ENCODE assay signal across 11 cellular contexts in the genomic region with DNA sequence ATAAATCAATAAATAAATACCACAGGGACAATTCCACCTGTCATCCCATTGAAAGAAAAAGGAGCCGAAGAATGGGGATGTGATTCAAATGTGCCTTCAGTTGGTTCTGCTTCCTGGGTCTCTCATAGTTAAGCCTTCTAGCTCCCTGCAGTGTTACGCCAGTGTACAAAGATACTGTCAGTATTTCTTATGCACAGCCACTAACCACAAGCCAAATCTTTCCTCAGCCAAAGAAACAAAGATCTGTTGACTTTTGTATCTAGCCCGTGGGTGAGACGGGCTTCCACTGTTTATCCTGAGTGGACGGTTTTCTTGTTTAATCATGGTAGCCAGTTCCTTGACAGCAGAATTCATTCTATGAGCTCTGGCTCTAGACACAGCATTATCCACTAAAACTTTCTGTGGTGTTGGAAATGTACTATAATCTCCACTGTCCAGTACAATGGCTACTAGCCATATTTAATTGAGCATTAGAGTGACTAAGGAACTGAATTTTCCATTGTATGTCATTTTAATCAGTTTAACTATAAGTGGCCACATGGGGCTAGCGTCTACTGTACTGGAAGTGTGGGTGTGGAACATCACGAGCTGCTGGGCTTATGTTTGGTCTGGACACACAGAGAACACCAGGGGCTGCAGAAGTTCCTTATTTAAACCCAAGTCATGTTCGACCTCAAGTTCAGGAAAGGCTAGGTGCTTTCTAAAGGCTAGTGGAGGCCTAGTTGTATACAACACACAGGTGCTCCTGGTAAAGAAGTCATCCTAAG.
"Had no signal": no experiment of that assay in that cellular context is flagged by ENCODE, and none has a peak within 500 bp of the region (broad histone marks: within the 10 kb centered on the region; RNA-seq: fewer than 3 reads in every experiment).

No MANE protein-coding gene starts in this region.

- H3K36me3 ChIP-seq: breast epithelium, stomach, thoracic aorta had no signal

- DNase-seq: activated CD4-positive, alpha-beta memory T cell treated with anti-CD3 and anti-CD28 coated beads, Interleukin-2, amount 10 ng/mL, durations not matched to agents 7 days and 5 days; activated gamma-delta T cell; activated T-cell treated with anti-CD3 and anti-CD28 coated beads, Interleukin-2, amount 50 U/mL, for 48 hours; mammary epithelial cell; stimulated activated CD4-positive, alpha-beta T cell treated with anti-CD3 and anti-CD28 coated beads, Interleukin-4, amount 100 ng/mL, for 4 hours; stomach; T-helper 9 cell had no signal

- H3K27me3 ChIP-seq: breast epithelium, stomach had no signal

- ATAC-seq: natural killer cell treated with Interleukin-12 subunit alpha and Interleukin-12 subunit beta and Interleukin-15 and Interleukin-18, amount 100 ng/mL, for 72 hours had no signal

- H3K27ac ChIP-seq: breast epithelium, stomach, thoracic aorta, VCaP had no signal

- H3K4me3 ChIP-seq: breast epithelium, stomach, thoracic aorta had no signal

- H3K4me1 ChIP-seq: breast epithelium had no signal

- H3K9me3 ChIP-seq: breast epithelium, stomach, thoracic aorta had no signal
